ENCODE assay signal across 8 cellular contexts in genomic region chr19:57599377-57599760, GRCh38. TPM values are rescaled to one million over a fixed set of nuclear protein-coding genes. Genes with fewer than 3 reads are reported as not detected.
DNase-seq lines count a peak whose midpoint lies in the region; ATAC-seq, FAIRE-seq and TF ChIP-seq lines count a peak whose summit lies in the region.

No MANE protein-coding gene starts in this region.

- H3K4me1 ChIP-seq in adrenal gland (replicated peaks in 1 of 2), result peaks cover 0 to 9% of the 10 kb centered on the region in 2 donors

- H3K4me1 Mint-ChIP-seq in mesothelial cell of epicardium, result peaks cover 8% of the 10 kb centered on the region

- peak overlapping the region; percentile 87 for H3K27ac Mint-ChIP-seq in mesothelial cell of epicardium

- H3K36me3 ChIP-seq in adrenal gland (replicated peaks in 1 of 2), result no peaks in the 10 kb centered on the region

- no peak for TF ChIP-seq CTCF in AG04449 (IDR thresholded peaks at IDR 0.05; ENCODE audit: insufficient read depth, low read length, missing control alignments)
- no peak for TF ChIP-seq CTCF in adrenal gland (IDR thresholded peaks at IDR 0.05)
- no peak for TF ChIP-seq CTCF in mesothelial cell of epicardium (IDR thresholded peaks at IDR 0.05; ENCODE audit: unreplicated experiment)

- DNase-seq in AG04449 (ENCODE audit: low read depth, low spot score) (no peak), adrenal gland (no peak), mesothelial cell of epicardium (ENCODE audit: low spot score in 2 of 2, unreplicated experiment in 2 of 2) (no peak), GM19239 (ENCODE audit: insufficient read length, low spot score) (no peak), mesenteric fat pad (ENCODE audit: low spot score) (no peak), cerebellum (ENCODE audit: low spot score) (no peak)
- no peak for DNase-seq in central memory CD4-positive, alpha-beta T cell

- H3K4me3 Mint-ChIP-seq in mesothelial cell of epicardium, result peak overlapping the region; percentile 82

- TF ChIP-seq POLR2A in adrenal gland (IDR thresholded peaks at IDR 0.05), result no peak

- peak overlapping the region in 1 of 5 donors; percentile 33 for H3K27ac ChIP-seq in adrenal gland

- H3K9me3 ChIP-seq in adrenal gland (replicated peaks in 1 of 3), result no peaks in the 10 kb centered on the region

- peaks cover 32% of the 10 kb centered on the region for H3K36me3 Mint-ChIP-seq in mesothelial cell of epicardium

- no peaks in the 10 kb centered on the region for H3K27me3 Mint-ChIP-seq in mesothelial cell of epicardium (ENCODE audit: low read depth)

- FAIRE-seq in GM19239 (lab: Jason Lieb, UNC), result no peak

- CTCF ChIA-PET in AG04449 (lab: Yijun Ruan, JAX), result no interaction called here

- no peaks in the 10 kb centered on the region for H3K27me3 ChIP-seq in adrenal gland

- peaks cover 61% of the 10 kb centered on the region for H3K9me3 Mint-ChIP-seq in mesothelial cell of epicardium

- intact Hi-C loops in adrenal gland (cut with DNase I), result no loop called here

- H3K4me3 ChIP-seq in AG04449 (ENCODE audit: low read depth, low read length) (peak overlapping the region; percentile 85), adrenal gland (peak overlapping the region in 3 of 4 donors; percentile 45 to 90 (median 66))

- POLR2A ChIA-PET in AG04449 (lab: Yijun Ruan, JAX), result interaction anchor here (0.5 kb wide), 1 partner anchor 316 kb away, joined by 3 read pairs; no protein-coding TSS in a partner anchor

- ATAC-seq in GM21737 (IDR thresholded peaks at IDR 0.05; ENCODE audit: unreplicated experiment), result peak; percentile 17

- 49 to 57% (median 56%) methylated on average over 8 of the region's 8 CpGs for WGBS in adrenal gland, 4 donors

RNA-seq across cellular contexts. Expression of gene ZNF530, which starts 0.3 kb away (rescaled TPM):
- total RNA-seq in adrenal gland (1 to 10 TPM; 1.2 to 5.5 (median 2.8) TPM), mesothelial cell of epicardium (4.8 to 6.1 TPM (median 6.0 TPM) in 3 replicates), mesenteric fat pad (3.0 TPM), cerebellum (6.2 TPM)
- 1 to 10 TPM; 1.4 to 2.0 (median 1.9) TPM for polyA plus RNA-seq in adrenal gland

RNA-seq across cellular contexts. Expression of gene ZNF134, which starts 14.7 kb away (rescaled TPM):
- total RNA-seq in adrenal gland, result 10 to 100 TPM; 11.6 to 25.2 (median 21.3) TPM
- 10 to 100 TPM in 1 of 3 donors, 1 to 10 TPM in 2; 3.2 to 13.6 (median 4.1) TPM for polyA plus RNA-seq in adrenal gland
- total RNA-seq in mesothelial cell of epicardium, result 33.5 to 40.5 TPM (median 40.4 TPM) in 3 replicates
- total RNA-seq in mesenteric fat pad, result 10.2 TPM
- total RNA-seq in cerebellum, result 30.8 TPM

RNA-seq across cellular contexts. Expression of gene ZIK1, which starts 15.4 kb away (rescaled TPM):
- 1 to 10 TPM; 2.8 to 9.4 (median 5.4) TPM for total RNA-seq in adrenal gland
- polyA plus RNA-seq in adrenal gland, result 1 to 10 TPM; 1.5 to 4.0 (median 1.9) TPM
- total RNA-seq in mesothelial cell of epicardium, result 15.4 to 17.1 TPM (median 16.7 TPM) in 3 replicates
- 2.4 TPM for total RNA-seq in mesenteric fat pad
- 18.5 TPM for total RNA-seq in cerebellum

RNA-seq across cellular contexts. Expression of gene ZNF416, which starts 20.7 kb away (rescaled TPM):
- total RNA-seq in adrenal gland, result 1 to 10 TPM; 2.1 to 6.1 (median 5.5) TPM
- polyA plus RNA-seq in adrenal gland, result 1 to 10 TPM; 1.9 to 5.3 (median 2.3) TPM
- 9.4 to 10.0 TPM (median 9.5 TPM) in 3 replicates for total RNA-seq in mesothelial cell of epicardium
- total RNA-seq in mesenteric fat pad, result 4.5 TPM
- 9.6 TPM for total RNA-seq in cerebellum

RNA-seq across cellular contexts. Expression of gene ZNF211, which starts 33.6 kb away (rescaled TPM):
- total RNA-seq in adrenal gland (10 to 100 TPM; 11.1 to 19.7 (median 14.3) TPM), mesothelial cell of epicardium (25.3 to 28.7 TPM (median 25.4 TPM) in 3 replicates), mesenteric fat pad (6.8 TPM), cerebellum (31.7 TPM)
- polyA plus RNA-seq in adrenal gland, result 10 to 100 TPM; 10.5 to 31.1 (median 21.6) TPM
